ENCODE assay signal across 8 cellular contexts in genomic region chr18:1585881-1586488, GRCh38.
A peak's percentile ranks its signal among the peaks of the same experiment; 100 is the strongest.
DNase-seq lines count a peak whose midpoint lies in the region; ATAC-seq and TF ChIP-seq lines count a peak whose summit lies in the region.

No MANE protein-coding gene starts in this region.

- CTCF ChIA-PET in mammary epithelial cell (lab: Charles Lee; ENCODE audit: low non-redundant PET): interaction anchor here (0.5 to 0.6 kb wide), 3 partner anchors 12 to 1089 kb away, joined by 3 to 9 read pairs (median 3); no protein-coding TSS in a partner anchor

- H3K9me3 ChIP-seq in mammary epithelial cell (replicated peaks; ENCODE audit: insufficient read depth, low read length) (no peaks in the 10 kb centered on the region), lung (ENCODE audit: control insufficient read depth in 2 of 2, insufficient read depth in 1 of 2, low read length in 1 of 2) (no peaks in the 10 kb centered on the region)

- peak; percentile 25 to 58 for TF ChIP-seq CTCF in mammary epithelial cell (conservative IDR thresholded peaks at IDR 0.05 in 1 of 2, IDR thresholded peaks at IDR 0.05 in 1 of 2; ENCODE audit: extremely low read depth in 1 of 2, insufficient read depth in 1 of 2, low read depth in 1 of 2, low read length in 2 of 2)
- peak; percentile 4 for TF ChIP-seq CTCF in lung (IDR thresholded peaks at IDR 0.05; ENCODE audit: control extremely low read depth, extremely low read depth)

- in situ Hi-C loops in mammary epithelial cell (cut with MboI; ENCODE audit: low sequenced_read_pairs in 2 of 2): loop anchor here (10.0 to 25.0 kb wide), 3 partner anchors 499 to 724 kb away; no protein-coding TSS in a partner anchor

- intact Hi-C loops in mammary epithelial cell (cut with micrococcal nuclease): loop anchor here (1.0 to 10.0 kb wide), 4 partner anchors 76 to 959 kb away; no protein-coding TSS in a partner anchor

- peak; percentile 75 for ATAC-seq in HG02981 (IDR thresholded peaks at IDR 0.05; ENCODE audit: unreplicated experiment)
- ATAC-seq in lung (ENCODE audit: insufficient read depth, low FRiP score): no peak
- ATAC-seq in HG03175 (IDR thresholded peaks at IDR 0.05; ENCODE audit: unreplicated experiment): no peak

- H2AFZ ChIP-seq in mammary epithelial cell (ENCODE audit: low read depth, low read length): no peak overlapping the region

- no peak overlapping the region for H3K4me2 ChIP-seq in mammary epithelial cell (ENCODE audit: insufficient read depth, low read depth, low read length)

- H3K36me3 ChIP-seq in mammary epithelial cell (ENCODE audit: insufficient read depth, low read length) (no peaks in the 10 kb centered on the region), lung (ENCODE audit: control insufficient read depth in 2 of 2, insufficient read depth in 2 of 2, low read length in 2 of 2) (no peaks in the 10 kb centered on the region)

- no peak overlapping the region for H3K9ac ChIP-seq in mammary epithelial cell (ENCODE audit: insufficient read depth, low read length)

- no peaks in the 10 kb centered on the region for H3K4me1 ChIP-seq in mammary epithelial cell (ENCODE audit: insufficient read depth, low read length)
- no peaks in the 10 kb centered on the region for H3K4me1 ChIP-seq in lung (ENCODE audit: control insufficient read depth in 2 of 2, insufficient read depth in 2 of 2, low read length in 2 of 2)

- H4K20me1 ChIP-seq in mammary epithelial cell (ENCODE audit: insufficient read depth, low read length): no peaks in the 10 kb centered on the region

- no peak overlapping the region for H3K27ac ChIP-seq in mammary epithelial cell (ENCODE audit: insufficient read depth, low read depth, low read length)
- H3K27ac ChIP-seq in lung (ENCODE audit: low read depth in 1 of 2, low read length in 1 of 2): no peak overlapping the region

- no TSS peak for BruUV-seq in mammary epithelial cell (replicated peaks; lab: Mats Ljungman, UMichigan)

- dilution Hi-C loops in mammary epithelial cell (cut with HindIII; ENCODE audit: low sequenced_read_pairs): no loop called here

- peak; percentile 74 for DNase-seq in NCI-H510A treated with DMSO at 0.1 percent for 48 hours (lab: John Stamatoyannopoulos, UW)
- DNase-seq in NCI-H510A (lab: John Stamatoyannopoulos, UW): no peak
- peak; percentile 45 for DNase-seq in NCI-H460 (ENCODE audit: extremely low read depth, low read depth)
- peak; percentile 13 for DNase-seq in mammary epithelial cell
- DNase-seq in lung (ENCODE audit: low spot score): no peak
- DNase-seq in stimulated activated CD4-positive, alpha-beta T cell treated with anti-CD3 and anti-CD28 coated beads, Interleukin-12 subunit alpha, Interleukin-12 subunit beta, amount 100 ng/mL, for 4 hours: no peak

- H3K4me3 ChIP-seq in mammary epithelial cell (replicated peaks in 1 of 3; ENCODE audit: insufficient read depth in 1 of 3, low read depth in 2 of 3, low read length in 3 of 3) (no peak overlapping the region), lung (no peak overlapping the region)

- H3K27me3 ChIP-seq in mammary epithelial cell (ENCODE audit: insufficient read depth, low read length) (no peaks in the 10 kb centered on the region), lung (ENCODE audit: control insufficient read depth, insufficient read depth) (no peaks in the 10 kb centered on the region)

- H3K79me2 ChIP-seq in mammary epithelial cell (ENCODE audit: insufficient read depth, low read length): no peaks in the 10 kb centered on the region

- 0% methylated on average over 7 of the region's 7 CpGs for WGBS in mammary epithelial cell (ENCODE audit: low coverage, missing lambda C conversion rate)
- WGBS in lung, 2 donors: 5% methylated on average over 7 of the region's 7 CpGs

Comparison
In these comparisons a context has a peak if more than half of its experiments do, and no peak if none do; other contexts are left out.
1. DNase-seq: peak in NCI-H510A treated with DMSO at 0.1 percent for 48 hours (single experiment), NCI-H460 (single experiment) and mammary epithelial cell (single experiment); none in NCI-H510A (single experiment), lung (single experiment) and stimulated activated CD4-positive, alpha-beta T cell treated with anti-CD3 and anti-CD28 coated beads, Interleukin-12 subunit alpha, Interleukin-12 subunit beta, amount 100 ng/mL, for 4 hours (single experiment).